ENCODE assay signal across 8 cellular contexts in genomic region chr19:57632987-57633831, GRCh38. TPM values are rescaled to one million over a fixed set of nuclear protein-coding genes. Genes with fewer than 3 reads are reported as not detected.
DNase-seq lines count a peak whose midpoint lies in the region; ATAC-seq and FAIRE-seq lines count a peak whose summit lies in the region.

Gene ZNF211 (plus strand): TSS chr19:57633168. CDS start chr19:57633347, 179 bp downstream.

- peak within 1 kb of the TSS; percentile 94 for H3K4me2 ChIP-seq in BLaER1

- peak; percentile 95 for FAIRE-seq in GM19239 (lab: Jason Lieb, UNC)

- peaks cover 65% of the 10 kb centered on the region for H3K36me3 ChIP-seq in BLaER1

- peaks cover 48% of the 10 kb centered on the region for H3K36me3 Mint-ChIP-seq in activated CD4-positive, alpha-beta T cell treated with anti-CD3 and anti-CD28 coated beads, Interleukin-2, amount 10 ng/mL, durations not matched to agents 7 days and 5 days (ENCODE audit: low read depth)
- peaks cover 52% of the 10 kb centered on the region for H3K36me3 Mint-ChIP-seq in dendritic cell treated with granulocyte-macrophage colony-stimulating factor and Interleukin-4, amounts not matched to agents 40 ng/mL and 50 ng/mL, for 4 days (ENCODE audit: low read depth)

- CTCF ChIA-PET in activated CD4-positive, alpha-beta T cell treated with anti-CD3 and anti-CD28 coated beads, Interleukin-2, amount 10 ng/mL, durations not matched to agents 7 days and 5 days (lab: Charles Lee): interaction anchor here (2.2 kb wide), 1 partner anchor 156 kb away, joined by 5 read pairs; the partner anchor contains the start of gene ZNF772

- peak; percentile 89 for ATAC-seq in HG03442 (IDR thresholded peaks at IDR 0.05; ENCODE audit: unreplicated experiment)
- ATAC-seq in left lobe of liver: peak; percentile 100

- H3K9me3 Mint-ChIP-seq in activated CD4-positive, alpha-beta T cell treated with anti-CD3 and anti-CD28 coated beads, Interleukin-2, amount 10 ng/mL, durations not matched to agents 7 days and 5 days: peaks cover 37% of the 10 kb centered on the region
- peaks cover 60% of the 10 kb centered on the region for H3K9me3 Mint-ChIP-seq in dendritic cell treated with granulocyte-macrophage colony-stimulating factor and Interleukin-4, amounts not matched to agents 40 ng/mL and 50 ng/mL, for 4 days

- H3K27me3 ChIP-seq in BLaER1: no peaks in the 10 kb centered on the region

- H3K9ac ChIP-seq in BLaER1: peak within 1 kb of the TSS; percentile 88

- peak within 1 kb of the TSS; percentile 86 for H3K4me3 Mint-ChIP-seq in activated CD4-positive, alpha-beta T cell treated with anti-CD3 and anti-CD28 coated beads, Interleukin-2, amount 10 ng/mL, durations not matched to agents 7 days and 5 days
- H3K4me3 Mint-ChIP-seq in dendritic cell treated with granulocyte-macrophage colony-stimulating factor and Interleukin-4, amounts not matched to agents 40 ng/mL and 50 ng/mL, for 4 days: peak within 1 kb of the TSS; percentile 99

- peak within 1 kb of the TSS; percentile 98 for H3K4me3 ChIP-seq in BLaER1

- peaks cover 17% of the 10 kb centered on the region for H3K4me1 Mint-ChIP-seq in activated CD4-positive, alpha-beta T cell treated with anti-CD3 and anti-CD28 coated beads, Interleukin-2, amount 10 ng/mL, durations not matched to agents 7 days and 5 days
- peaks cover 26% of the 10 kb centered on the region for H3K4me1 Mint-ChIP-seq in dendritic cell treated with granulocyte-macrophage colony-stimulating factor and Interleukin-4, amounts not matched to agents 40 ng/mL and 50 ng/mL, for 4 days (ENCODE audit: low read depth)

- H3K4me1 ChIP-seq in BLaER1: peaks cover 10% of the 10 kb centered on the region

- POLR2A ChIA-PET in activated CD4-positive, alpha-beta T cell treated with anti-CD3 and anti-CD28 coated beads, Interleukin-2, amount 10 ng/mL, durations not matched to agents 7 days and 5 days (lab: Charles Lee): interaction anchor here (0.7 kb wide), 1 partner anchor 674 kb away, joined by 3 read pairs; no protein-coding TSS in a partner anchor

- DNase-seq in GM19239 (ENCODE audit: insufficient read length, low spot score) (peak; percentile 80), NCI-H526 (lab: John Stamatoyannopoulos, UW) (peak; percentile 90 to 96), left lobe of liver (ENCODE audit: low spot score) (peak; percentile 94)
- peak; percentile 88 for DNase-seq in activated CD4-positive, alpha-beta T cell treated with anti-CD3 and anti-CD28 coated beads, Interleukin-2, amount 10 ng/mL, durations not matched to agents 7 days and 5 days
- DNase-seq in stimulated activated CD4-positive, alpha-beta T cell treated with anti-CD3 and anti-CD28 coated beads, Interleukin-2, amount 100 ng/mL, for 24 hours: peak; percentile 85 to 88

- peaks cover 28% of the 10 kb centered on the region for H3K9me3 ChIP-seq in BLaER1

- no peaks in the 10 kb centered on the region for H3K27me3 Mint-ChIP-seq in activated CD4-positive, alpha-beta T cell treated with anti-CD3 and anti-CD28 coated beads, Interleukin-2, amount 10 ng/mL, durations not matched to agents 7 days and 5 days
- no peaks in the 10 kb centered on the region for H3K27me3 Mint-ChIP-seq in dendritic cell treated with granulocyte-macrophage colony-stimulating factor and Interleukin-4, amounts not matched to agents 40 ng/mL and 50 ng/mL, for 4 days

- intact Hi-C loops in dendritic cell treated with granulocyte-macrophage colony-stimulating factor and Interleukin-4, amounts not matched to agents 40 ng/mL and 50 ng/mL, for 4 days (cut with micrococcal nuclease): loop anchor here (1.0 to 5.0 kb wide), 4 partner anchors 19 to 156 kb away; partner anchors contain the start of genes ZNF134, ZNF416, ZNF550 and ZNF772

- H3K27ac Mint-ChIP-seq in activated CD4-positive, alpha-beta T cell treated with anti-CD3 and anti-CD28 coated beads, Interleukin-2, amount 10 ng/mL, durations not matched to agents 7 days and 5 days: peak within 1 kb of the TSS; percentile 90
- peak within 1 kb of the TSS; percentile 97 for H3K27ac Mint-ChIP-seq in dendritic cell treated with granulocyte-macrophage colony-stimulating factor and Interleukin-4, amounts not matched to agents 40 ng/mL and 50 ng/mL, for 4 days

- no peaks in the 10 kb centered on the region for H4K20me1 ChIP-seq in BLaER1

- peak within 1 kb of the TSS; percentile 74 for H3K27ac ChIP-seq in BLaER1

RNA-seq across cellular contexts. Expression of gene ZNF211, which starts in this region (rescaled TPM):
- 10 to 100 TPM; 16.5 to 17.9 TPM for total RNA-seq in activated CD4-positive, alpha-beta T cell treated with anti-CD3 and anti-CD28 coated beads, Interleukin-2, amount 10 ng/mL, durations not matched to agents 7 days and 5 days
- 4.9 TPM for total RNA-seq in left lobe of liver

Comparison
In these comparisons a context has a peak if more than half of its experiments do, and no peak if none do; other contexts are left out.
1. Peak in every context shown above with its lines: DNase-seq, ATAC-seq, H3K4me3 ChIP-seq and H3K27ac ChIP-seq.